Comparison of ENCODE assay signal across 13 cellular contexts in the genomic region with DNA sequence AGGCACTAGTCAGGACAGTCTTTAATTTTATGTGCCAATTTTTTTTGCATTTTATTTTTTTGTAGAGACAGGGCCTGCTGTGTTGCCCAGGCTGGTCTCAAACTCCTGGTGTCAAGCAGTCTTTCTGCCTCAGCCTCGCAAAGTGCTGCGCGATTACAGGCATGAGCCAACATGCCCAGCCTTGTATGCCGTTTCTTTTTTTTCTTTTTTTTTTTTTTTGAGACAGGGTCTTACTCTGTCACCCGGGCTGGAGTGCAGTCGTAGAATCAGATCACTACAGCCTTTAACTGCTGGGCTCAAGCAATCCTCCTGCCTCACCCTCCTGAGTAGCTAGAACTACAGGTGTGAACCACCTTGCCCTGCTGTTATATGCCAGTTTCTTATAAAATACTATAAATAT.
"Had no signal": no experiment of that assay in that cellular context is flagged by ENCODE, and none has a peak within 500 bp of the region (broad histone marks: within the 10 kb centered on the region; RNA-seq: fewer than 3 reads in every experiment).

No MANE protein-coding gene starts in this region.

- H3K27me3 Mint-ChIP-seq: dendritic cell treated with granulocyte-macrophage colony-stimulating factor and Interleukin-4, amounts not matched to agents 40 ng/mL and 50 ng/mL, for 4 days; naive thymus-derived CD8-positive, alpha-beta T cell; type B pancreatic cell had no signal

- H3K4me3 ChIP-seq: gastrocnemius medialis, heart right ventricle, mucosa of descending colon had no signal

- H3K4me3 Mint-ChIP-seq: dendritic cell treated with granulocyte-macrophage colony-stimulating factor and Interleukin-4, amounts not matched to agents 40 ng/mL and 50 ng/mL, for 4 days; naive thymus-derived CD8-positive, alpha-beta T cell; type B pancreatic cell had no signal

- H3K4me1 ChIP-seq: gastrocnemius medialis, heart right ventricle had no signal

- ATAC-seq: esophagus mucosa; gastrocnemius medialis; heart right ventricle; left lobe of liver; mucosa of descending colon; naive thymus-derived CD8-positive, alpha-beta T cell; sciatic nerve had no signal

- DNase-seq: gastrocnemius medialis; heart right ventricle; hypothalamus; mucosa of descending colon; naive thymus-derived CD8-positive, alpha-beta T cell; posterior cingulate gyrus; stimulated activated naive CD4-positive, alpha-beta T cell treated with Interleukin-2 at 50 U/mL for 16 hours had no signal

- H3K27ac ChIP-seq: gastrocnemius medialis, heart right ventricle, neutrophil had no signal

- H3K27me3 ChIP-seq: gastrocnemius medialis, heart right ventricle, neutrophil had no signal

- H3K9me3 ChIP-seq: gastrocnemius medialis, mucosa of descending colon, neutrophil had no signal

- H3K27ac Mint-ChIP-seq: dendritic cell treated with granulocyte-macrophage colony-stimulating factor and Interleukin-4, amounts not matched to agents 40 ng/mL and 50 ng/mL, for 4 days; naive thymus-derived CD8-positive, alpha-beta T cell; type B pancreatic cell had no signal
